16 cellular contexts compared by ENCODE assay signal in genomic region chr12:80539029-80539428, GRCh38.
DNase-seq lines count a peak whose midpoint lies in the region; ATAC-seq and TF ChIP-seq lines count a peak whose summit lies in the region.
"Had no signal": no experiment of that assay in that cellular context is flagged by ENCODE, and none has a peak within 500 bp of the region (broad histone marks: within the 10 kb centered on the region; RNA-seq: fewer than 3 reads in every experiment).

No MANE protein-coding gene starts in this region.

- no peak for TF ChIP-seq RAD21 in HCT116 (IDR thresholded peaks at IDR 0.05; ENCODE audit: low read depth)

- TF ChIP-seq CTCF in HCT116 (IDR thresholded peaks at IDR 0.05 in 2 of 3, conservative IDR thresholded peaks at IDR 0.05 in 1 of 3; ENCODE audit: borderline replicate concordance in 1 of 3, insufficient read depth in 1 of 3, low read depth in 2 of 3, low read length in 2 of 3) (no peak), fibroblast of lung (conservative IDR thresholded peaks at IDR 0.05 in 1 of 2, IDR thresholded peaks at IDR 0.05 in 1 of 2; ENCODE audit: low read depth in 1 of 2, low read length in 2 of 2) (no peak), smooth muscle cell (IDR thresholded peaks at IDR 0.05; ENCODE audit: borderline replicate concordance, insufficient read depth, poor library complexity, severe bottlenecking) (no peak)

- intact Hi-C loops in HCT116 (cut with micrococcal nuclease): no loop called here
- intact Hi-C loops in activated CD4-positive, alpha-beta T cell treated with anti-CD3 and anti-CD28 coated beads for 36 hours (cut with DNase I, micrococcal nuclease): no loop called here

- H3K36me3 ChIP-seq in HCT116 (ENCODE audit: control insufficient read depth in 1 of 2, insufficient read depth in 2 of 2, low read length in 2 of 2) (no peaks in the 10 kb centered on the region), NT2/D1 (ENCODE audit: insufficient read depth, insufficient read length, low read length) (no peaks in the 10 kb centered on the region), fibroblast of lung (ENCODE audit: control insufficient read depth, insufficient read depth, low read length) (no peaks in the 10 kb centered on the region), smooth muscle cell (ENCODE audit: low read depth) (no peaks in the 10 kb centered on the region)

- H3K79me2 ChIP-seq in HCT116 (ENCODE audit: insufficient read depth, low read length) (no peaks in the 10 kb centered on the region), fibroblast of lung (ENCODE audit: control insufficient read depth, insufficient read depth, low read length) (no peaks in the 10 kb centered on the region), smooth muscle cell (ENCODE audit: low read depth) (no peaks in the 10 kb centered on the region)

- ATAC-seq in HCT116: no peak
- no peak for ATAC-seq in HG03439 (IDR thresholded peaks at IDR 0.05; ENCODE audit: unreplicated experiment)
- no peak for ATAC-seq in activated CD4-positive, alpha-beta T cell treated with anti-CD3 and anti-CD28 coated beads for 36 hours

- H3K27ac ChIP-seq in HCT116 (ENCODE audit: low read depth, low read length) (no peak overlapping the region), fibroblast of lung (ENCODE audit: insufficient read depth, low read length) (no peak overlapping the region), smooth muscle cell (ENCODE audit: low read depth) (no peak overlapping the region)
- H3K27ac ChIP-seq: C4-2B, KMS-11 had no signal

- CTCF ChIA-PET in HCT116 (lab: Charles Lee): interaction anchor here (0.6 kb wide), 1 partner anchor 990 kb away, joined by 3 read pairs; no protein-coding TSS in a partner anchor
- CTCF ChIA-PET in activated CD4-positive, alpha-beta T cell treated with anti-CD3 and anti-CD28 coated beads for 36 hours (lab: Charles Lee): no interaction called here

- peaks cover 4% of the 10 kb centered on the region; the same call in 1 of the 2 replicates for H3K27me3 ChIP-seq in HCT116 (ENCODE audit: insufficient read depth, low read length)
- H3K27me3 ChIP-seq in NT2/D1 (ENCODE audit: insufficient read depth, insufficient read length): no peaks in the 10 kb centered on the region
- no peaks in the 10 kb centered on the region for H3K27me3 ChIP-seq in fibroblast of lung (ENCODE audit: control insufficient read depth, insufficient read depth, low read length)
- H3K27me3 ChIP-seq in smooth muscle cell (ENCODE audit: low read depth): no peaks in the 10 kb centered on the region

- no peak overlapping the region for H3K4me3 Mint-ChIP-seq in activated CD4-positive, alpha-beta T cell treated with anti-CD3 and anti-CD28 coated beads for 36 hours
- H3K4me3 Mint-ChIP-seq: CD4-positive, alpha-beta T cell; HFFc6 had no signal

- DNase-seq in HCT116 (ENCODE audit: low read depth, low spot score) (no peak), NT2/D1 (ENCODE audit: low read depth, low spot score) (peak; percentile 8), fibroblast of lung (ENCODE audit: low read depth in 2 of 2) (no peak), smooth muscle cell (lab: John Stamatoyannopoulos, UW; ENCODE audit: unreplicated experiment) (no peak), EL (no peak)
- DNase-seq in stimulated activated CD4-positive, alpha-beta T cell treated with anti-CD3 and anti-CD28 coated beads, Interleukin-12 subunit alpha, Interleukin-12 subunit beta, amount 100 ng/mL, for 4 hours: no peak
- no peak for DNase-seq in activated CD4-positive, alpha-beta T cell treated with anti-CD3 and anti-CD28 coated beads for 36 hours
- DNase-seq: AML-193; Caco-2; CD4-positive, alpha-beta T cell; GDM1; HCEC 1CT; HFFc6 had no signal

- H4K20me1 ChIP-seq in HCT116 (ENCODE audit: insufficient read depth): no peaks in the 10 kb centered on the region
- H4K20me1 ChIP-seq in fibroblast of lung (ENCODE audit: control insufficient read depth, extremely low read depth, insufficient read depth, low read length): no peaks in the 10 kb centered on the region
- no peaks in the 10 kb centered on the region for H4K20me1 ChIP-seq in smooth muscle cell (ENCODE audit: low read depth)

- H2AFZ ChIP-seq in HCT116 (ENCODE audit: low read depth, low read length, poor library complexity, severe bottlenecking) (peak overlapping the region; percentile 73), fibroblast of lung (ENCODE audit: low read length) (peak overlapping the region; percentile 19), smooth muscle cell (ENCODE audit: low read depth) (peak overlapping the region; percentile 57)

- no peaks in the 10 kb centered on the region for H3K9me3 Mint-ChIP-seq in activated CD4-positive, alpha-beta T cell treated with anti-CD3 and anti-CD28 coated beads for 36 hours (ENCODE audit: low read depth)
- H3K9me3 Mint-ChIP-seq: HFFc6 had no signal

- H3K9me2 ChIP-seq in HCT116 (ENCODE audit: insufficient read depth): no peaks in the 10 kb centered on the region

- H3K4me2 ChIP-seq in HCT116 (ENCODE audit: low read length): no peak overlapping the region
- H3K4me2 ChIP-seq in fibroblast of lung (ENCODE audit: extremely low read depth, insufficient read depth, low read length): no peak overlapping the region
- H3K4me2 ChIP-seq in smooth muscle cell: no peak overlapping the region
- H3K4me2 ChIP-seq: KMS-11 had no signal

- no peaks in the 10 kb centered on the region for H3K36me3 Mint-ChIP-seq in activated CD4-positive, alpha-beta T cell treated with anti-CD3 and anti-CD28 coated beads for 36 hours (ENCODE audit: low read depth)

- H3K4me3 ChIP-seq in HCT116 (replicated peaks in 1 of 2; ENCODE audit: low read depth in 1 of 2, low read length in 2 of 2): no peak overlapping the region
- H3K4me3 ChIP-seq in NT2/D1 (ENCODE audit: insufficient read length, low read depth): no peak overlapping the region
- H3K4me3 ChIP-seq in fibroblast of lung (replicated peaks in 1 of 4; ENCODE audit: control extremely low read depth in 1 of 4, insufficient read depth in 1 of 4, low read depth in 3 of 4, low read length in 4 of 4): no peak overlapping the region
- no peak overlapping the region for H3K4me3 ChIP-seq in smooth muscle cell

- H3K9ac ChIP-seq in HCT116 (ENCODE audit: low read length): no peak overlapping the region
- H3K9ac ChIP-seq in NT2/D1 (ENCODE audit: insufficient read length, low read depth): no peak overlapping the region
- no peak overlapping the region for H3K9ac ChIP-seq in fibroblast of lung (ENCODE audit: insufficient read depth, low read length)
- no peak overlapping the region for H3K9ac ChIP-seq in smooth muscle cell (ENCODE audit: low read depth)
- H3K9ac ChIP-seq: KMS-11 had no signal

- RAD21 ChIA-PET in HCT116 (lab: Charles Lee; ENCODE audit: low non-redundant PET in 1 of 2, low total read pairs in 2 of 2, uncharacterized antibody in 2 of 2, unreplicated experiment in 2 of 2): no interaction called here

- no peak overlapping the region for H3K27ac Mint-ChIP-seq in activated CD4-positive, alpha-beta T cell treated with anti-CD3 and anti-CD28 coated beads for 36 hours
- H3K27ac Mint-ChIP-seq: CD4-positive, alpha-beta T cell; HFFc6 had no signal

- no peaks in the 10 kb centered on the region for H3K27me3 Mint-ChIP-seq in activated CD4-positive, alpha-beta T cell treated with anti-CD3 and anti-CD28 coated beads for 36 hours
- H3K27me3 Mint-ChIP-seq: CD4-positive, alpha-beta T cell had no signal

- TF ChIP-seq POLR2A in HCT116 (IDR thresholded peaks at IDR 0.05; ENCODE audit: borderline replicate concordance, extremely low read depth, insufficient read depth, insufficient read length): no peak

- no peaks in the 10 kb centered on the region for H3K4me1 ChIP-seq in HCT116 (ENCODE audit: control insufficient read depth in 1 of 2, insufficient read depth in 2 of 2, low read length in 2 of 2)
- no peaks in the 10 kb centered on the region for H3K4me1 ChIP-seq in NT2/D1 (ENCODE audit: insufficient read depth, insufficient read length)
- H3K4me1 ChIP-seq in fibroblast of lung (ENCODE audit: control insufficient read depth, extremely low read depth, insufficient read depth, low read length): no peaks in the 10 kb centered on the region
- H3K4me1 ChIP-seq in smooth muscle cell (ENCODE audit: low read depth): no peaks in the 10 kb centered on the region
- H3K4me1 ChIP-seq: Caco-2 had no signal

- POLR2A ChIA-PET in HCT116 (lab: Charles Lee): no interaction called here
- POLR2A ChIA-PET in activated CD4-positive, alpha-beta T cell treated with anti-CD3 and anti-CD28 coated beads for 36 hours (lab: Charles Lee): no interaction called here

- BruUV-seq in HCT116 (replicated peaks; lab: Mats Ljungman, UMichigan): no TSS peak

- no peaks in the 10 kb centered on the region for H3K9me3 ChIP-seq in HCT116 (ENCODE audit: control insufficient read depth in 1 of 2, insufficient read depth in 1 of 2, low read depth in 1 of 2, low read length in 2 of 2)
- H3K9me3 ChIP-seq in NT2/D1 (ENCODE audit: insufficient read depth, low read length): no peaks in the 10 kb centered on the region
- no peaks in the 10 kb centered on the region for H3K9me3 ChIP-seq in fibroblast of lung (ENCODE audit: control insufficient read depth, insufficient read depth, low read depth, low read length)
- no peaks in the 10 kb centered on the region for H3K9me3 ChIP-seq in smooth muscle cell (replicated peaks; ENCODE audit: low read depth)
- H3K9me3 ChIP-seq: Caco-2 had no signal

- 28% methylated on average over 2 of the region's 2 CpGs for WGBS in smooth muscle cell (ENCODE audit: low lambda C conversion rate)

- no peaks in the 10 kb centered on the region for H3F3A ChIP-seq in smooth muscle cell (ENCODE audit: low read depth)

- no peaks in the 10 kb centered on the region for H3K4me1 Mint-ChIP-seq in activated CD4-positive, alpha-beta T cell treated with anti-CD3 and anti-CD28 coated beads for 36 hours

TF ChIP-seq in HCT116, 20 proteins besides CTCF, POLR2A, EP300 and RAD21 (continues in another document):
- TF ChIP-seq EGR1 (IDR thresholded peaks at IDR 0.05; ENCODE audit: low read depth): no peak
- no peak for TF ChIP-seq JUND (IDR thresholded peaks at IDR 0.05)
- TF ChIP-seq YY1 (IDR thresholded peaks at IDR 0.05; ENCODE audit: extremely low read depth, insufficient replicate concordance, low read depth, low read length): no peak
- TF ChIP-seq EZH2 (IDR thresholded peaks at IDR 0.05): no peak
- TF ChIP-seq SP1 (IDR thresholded peaks at IDR 0.05; ENCODE audit: low read depth): no peak
- TF ChIP-seq ZFX (IDR thresholded peaks at IDR 0.05): no peak
- TF ChIP-seq, protein P1, sequence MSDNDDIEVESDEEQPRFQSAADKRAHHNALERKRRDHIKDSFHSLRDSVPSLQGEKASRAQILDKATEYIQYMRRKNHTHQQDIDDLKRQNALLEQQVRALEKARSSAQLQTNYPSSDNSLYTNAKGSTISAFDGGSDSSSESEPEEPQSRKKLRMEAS (IDR thresholded peaks at IDR 0.05): no peak
- TF ChIP-seq TCF7L2 (IDR thresholded peaks at IDR 0.05; ENCODE audit: borderline replicate concordance, extremely low read depth, insufficient read depth, insufficient read length): no peak

Comparison
In these comparisons a context has a peak if more than half of its experiments do, and no peak if none do; other contexts are left out.
1. H2AFZ ChIP-seq: peak in every context shown above with its lines; median percentile 73 in HCT116; 57 in smooth muscle cell; 19 in fibroblast of lung.